ENCODE assay signal across 1 cellular context in the genomic region with DNA sequence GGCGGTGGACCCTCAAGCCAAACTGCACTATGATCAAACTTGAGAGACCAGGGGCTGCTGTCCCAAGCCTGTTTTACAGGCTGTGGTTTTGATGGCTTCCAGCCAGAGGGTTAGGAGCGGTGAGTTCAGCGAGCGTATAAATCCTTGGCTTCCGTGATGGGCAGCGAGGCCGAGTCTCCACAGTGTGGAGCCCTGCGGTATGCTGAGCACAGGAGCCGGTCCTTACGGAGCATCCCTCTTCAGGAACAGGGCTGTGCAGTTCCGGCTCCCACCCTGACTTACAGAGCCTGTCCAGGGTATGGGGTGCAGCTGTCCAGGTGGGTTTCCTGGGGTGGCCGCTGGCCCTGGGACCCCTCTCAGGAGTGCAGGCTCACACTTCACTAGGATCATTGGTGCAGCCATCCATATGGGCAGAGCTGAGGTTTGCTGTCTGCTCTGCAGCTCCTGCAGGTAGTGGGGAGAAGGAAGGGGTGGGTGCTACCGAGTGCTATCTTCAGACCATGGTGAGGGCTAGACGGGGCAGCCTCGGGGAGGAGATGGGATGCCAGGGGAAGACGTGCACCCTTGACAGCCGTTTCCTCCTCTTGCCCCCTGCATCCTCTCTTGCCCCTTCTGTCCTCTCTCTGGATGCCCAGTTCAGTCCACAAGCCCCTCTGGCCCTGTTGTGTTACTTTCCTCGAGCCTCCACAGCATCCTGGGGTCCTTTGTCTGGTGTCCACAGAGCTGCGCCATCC.
TF ChIP-seq lines count a peak whose summit lies in the region.

No MANE protein-coding gene starts in this region.

TF ChIP-seq in K562, 482 proteins besides CTCF, POLR2A, EP300 and RAD21:
- TF ChIP-seq, protein P1, sequence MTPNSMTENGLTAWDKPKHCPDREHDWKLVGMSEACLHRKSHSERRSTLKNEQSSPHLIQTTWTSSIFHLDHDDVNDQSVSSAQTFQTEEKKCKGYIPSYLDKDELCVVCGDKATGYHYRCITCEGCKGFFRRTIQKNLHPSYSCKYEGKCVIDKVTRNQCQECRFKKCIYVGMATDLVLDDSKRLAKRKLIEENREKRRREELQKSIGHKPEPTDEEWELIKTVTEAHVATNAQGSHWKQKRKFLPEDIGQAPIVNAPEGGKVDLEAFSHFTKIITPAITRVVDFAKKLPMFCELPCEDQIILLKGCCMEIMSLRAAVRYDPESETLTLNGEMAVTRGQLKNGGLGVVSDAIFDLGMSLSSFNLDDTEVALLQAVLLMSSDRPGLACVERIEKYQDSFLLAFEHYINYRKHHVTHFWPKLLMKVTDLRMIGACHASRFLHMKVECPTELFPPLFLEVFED (CRISPR knock-in tag; conservative IDR thresholded peaks at IDR 0.05) = no peak
- no peak for TF ChIP-seq CAMTA2 (CRISPR knock-in tag; conservative IDR thresholded peaks at IDR 0.05)
- no peak for TF ChIP-seq WHSC1 (IDR thresholded peaks at IDR 0.05; ENCODE audit: low read length)
- TF ChIP-seq, protein P2, sequence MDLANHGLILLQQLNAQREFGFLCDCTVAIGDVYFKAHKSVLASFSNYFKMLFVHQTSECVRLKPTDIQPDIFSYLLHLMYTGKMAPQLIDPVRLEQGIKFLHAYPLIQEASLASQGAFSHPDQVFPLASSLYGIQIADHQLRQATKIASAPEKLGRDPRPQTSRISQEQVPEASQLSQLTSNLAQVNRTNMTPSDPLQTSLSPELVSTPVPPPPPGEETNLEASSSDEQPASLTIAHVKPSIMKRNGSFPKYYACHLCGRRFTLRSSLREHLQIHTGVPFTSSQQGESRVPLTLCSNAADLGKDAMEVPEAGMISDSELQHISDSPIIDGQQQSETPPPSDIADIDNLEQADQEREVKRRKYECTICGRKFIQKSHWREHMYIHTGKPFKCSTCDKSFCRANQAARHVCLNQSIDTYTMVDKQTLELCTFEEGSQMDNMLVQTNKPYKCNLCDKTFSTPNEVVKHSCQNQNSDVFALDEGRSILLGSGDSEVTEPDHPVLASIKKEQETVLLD (IDR thresholded peaks at IDR 0.05) = no peak
- TF ChIP-seq ZC3H8 (IDR thresholded peaks at IDR 0.05) = no peak
- no peak for TF ChIP-seq HNRNPUL1 (IDR thresholded peaks at IDR 0.05; ENCODE audit: low read length)
- TF ChIP-seq ZC3H4 (CRISPR knock-in tag; IDR thresholded peaks at IDR 0.05; ENCODE audit: borderline replicate concordance) = no peak
- TF ChIP-seq, protein P3, sequence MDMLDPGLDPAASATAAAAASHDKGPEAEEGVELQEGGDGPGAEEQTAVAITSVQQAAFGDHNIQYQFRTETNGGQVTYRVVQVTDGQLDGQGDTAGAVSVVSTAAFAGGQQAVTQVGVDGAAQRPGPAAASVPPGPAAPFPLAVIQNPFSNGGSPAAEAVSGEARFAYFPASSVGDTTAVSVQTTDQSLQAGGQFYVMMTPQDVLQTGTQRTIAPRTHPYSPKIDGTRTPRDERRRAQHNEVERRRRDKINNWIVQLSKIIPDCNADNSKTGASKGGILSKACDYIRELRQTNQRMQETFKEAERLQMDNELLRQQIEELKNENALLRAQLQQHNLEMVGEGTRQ (CRISPR knock-in tag; IDR thresholded peaks at IDR 0.05) = no peak
- TF ChIP-seq ZNF23 (CRISPR knock-in tag; IDR thresholded peaks at IDR 0.05) = no peak
- TF ChIP-seq, protein P4, sequence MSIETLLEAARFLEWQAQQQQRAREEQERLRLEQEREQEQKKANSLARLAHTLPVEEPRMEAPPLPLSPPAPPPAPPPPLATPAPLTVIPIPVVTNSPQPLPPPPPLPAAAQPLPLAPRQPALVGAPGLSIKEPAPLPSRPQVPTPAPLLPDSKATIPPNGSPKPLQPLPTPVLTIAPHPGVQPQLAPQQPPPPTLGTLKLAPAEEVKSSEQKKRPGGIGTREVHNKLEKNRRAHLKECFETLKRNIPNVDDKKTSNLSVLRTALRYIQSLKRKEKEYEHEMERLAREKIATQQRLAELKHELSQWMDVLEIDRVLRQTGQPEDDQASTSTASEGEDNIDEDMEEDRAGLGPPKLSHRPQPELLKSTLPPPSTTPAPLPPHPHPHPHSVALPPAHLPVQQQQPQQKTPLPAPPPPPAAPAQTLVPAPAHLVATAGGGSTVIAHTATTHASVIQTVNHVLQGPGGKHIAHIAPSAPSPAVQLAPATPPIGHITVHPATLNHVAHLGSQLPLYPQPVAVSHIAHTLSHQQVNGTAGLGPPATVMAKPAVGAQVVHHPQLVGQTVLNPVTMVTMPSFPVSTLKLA (conservative IDR thresholded peaks at IDR 0.05) = no peak
- TF ChIP-seq KLF10 (CRISPR knock-in tag; IDR thresholded peaks at IDR 0.05) = no peak
- TF ChIP-seq TCF3 (CRISPR knock-in tag; IDR thresholded peaks at IDR 0.05) = no peak
- no peak for TF ChIP-seq NRF1 (conservative IDR thresholded peaks at IDR 0.05 in 1 of 2, IDR thresholded peaks at IDR 0.05 in 1 of 2)
- TF ChIP-seq, protein P5, sequence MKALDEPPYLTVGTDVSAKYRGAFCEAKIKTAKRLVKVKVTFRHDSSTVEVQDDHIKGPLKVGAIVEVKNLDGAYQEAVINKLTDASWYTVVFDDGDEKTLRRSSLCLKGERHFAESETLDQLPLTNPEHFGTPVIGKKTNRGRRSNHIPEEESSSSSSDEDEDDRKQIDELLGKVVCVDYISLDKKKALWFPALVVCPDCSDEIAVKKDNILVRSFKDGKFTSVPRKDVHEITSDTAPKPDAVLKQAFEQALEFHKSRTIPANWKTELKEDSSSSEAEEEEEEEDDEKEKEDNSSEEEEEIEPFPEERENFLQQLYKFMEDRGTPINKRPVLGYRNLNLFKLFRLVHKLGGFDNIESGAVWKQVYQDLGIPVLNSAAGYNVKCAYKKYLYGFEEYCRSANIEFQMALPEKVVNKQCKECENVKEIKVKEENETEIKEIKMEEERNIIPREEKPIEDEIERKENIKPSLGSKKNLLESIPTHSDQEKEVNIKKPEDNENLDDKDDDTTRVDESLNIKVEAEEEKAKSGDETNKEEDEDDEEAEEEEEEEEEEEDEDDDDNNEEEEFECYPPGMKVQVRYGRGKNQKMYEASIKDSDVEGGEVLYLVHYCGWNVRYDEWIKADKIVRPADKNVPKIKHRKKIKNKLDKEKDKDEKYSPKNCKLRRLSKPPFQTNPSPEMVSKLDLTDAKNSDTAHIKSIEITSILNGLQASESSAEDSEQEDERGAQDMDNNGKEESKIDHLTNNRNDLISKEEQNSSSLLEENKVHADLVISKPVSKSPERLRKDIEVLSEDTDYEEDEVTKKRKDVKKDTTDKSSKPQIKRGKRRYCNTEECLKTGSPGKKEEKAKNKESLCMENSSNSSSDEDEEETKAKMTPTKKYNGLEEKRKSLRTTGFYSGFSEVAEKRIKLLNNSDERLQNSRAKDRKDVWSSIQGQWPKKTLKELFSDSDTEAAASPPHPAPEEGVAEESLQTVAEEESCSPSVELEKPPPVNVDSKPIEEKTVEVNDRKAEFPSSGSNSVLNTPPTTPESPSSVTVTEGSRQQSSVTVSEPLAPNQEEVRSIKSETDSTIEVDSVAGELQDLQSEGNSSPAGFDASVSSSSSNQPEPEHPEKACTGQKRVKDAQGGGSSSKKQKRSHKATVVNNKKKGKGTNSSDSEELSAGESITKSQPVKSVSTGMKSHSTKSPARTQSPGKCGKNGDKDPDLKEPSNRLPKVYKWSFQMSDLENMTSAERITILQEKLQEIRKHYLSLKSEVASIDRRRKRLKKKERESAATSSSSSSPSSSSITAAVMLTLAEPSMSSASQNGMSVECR (CRISPR knock-in tag; IDR thresholded peaks at IDR 0.05) = no peak
- TF ChIP-seq NFATC3 (IDR thresholded peaks at IDR 0.05) = no peak
- TF ChIP-seq, protein P6, sequence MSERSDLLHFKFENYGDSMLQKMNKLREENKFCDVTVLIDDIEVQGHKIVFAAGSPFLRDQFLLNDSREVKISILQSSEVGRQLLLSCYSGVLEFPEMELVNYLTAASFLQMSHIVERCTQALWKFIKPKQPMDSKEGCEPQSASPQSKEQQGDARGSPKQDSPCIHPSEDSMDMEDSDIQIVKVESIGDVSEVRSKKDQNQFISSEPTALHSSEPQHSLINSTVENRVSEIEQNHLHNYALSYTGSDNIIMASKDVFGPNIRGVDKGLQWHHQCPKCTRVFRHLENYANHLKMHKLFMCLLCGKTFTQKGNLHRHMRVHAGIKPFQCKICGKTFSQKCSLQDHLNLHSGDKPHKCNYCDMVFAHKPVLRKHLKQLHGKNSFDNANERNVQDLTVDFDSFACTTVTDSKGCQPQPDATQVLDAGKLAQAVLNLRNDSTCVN (CRISPR knock-in tag; IDR thresholded peaks at IDR 0.05) = no peak
- TF ChIP-seq, protein P7, sequence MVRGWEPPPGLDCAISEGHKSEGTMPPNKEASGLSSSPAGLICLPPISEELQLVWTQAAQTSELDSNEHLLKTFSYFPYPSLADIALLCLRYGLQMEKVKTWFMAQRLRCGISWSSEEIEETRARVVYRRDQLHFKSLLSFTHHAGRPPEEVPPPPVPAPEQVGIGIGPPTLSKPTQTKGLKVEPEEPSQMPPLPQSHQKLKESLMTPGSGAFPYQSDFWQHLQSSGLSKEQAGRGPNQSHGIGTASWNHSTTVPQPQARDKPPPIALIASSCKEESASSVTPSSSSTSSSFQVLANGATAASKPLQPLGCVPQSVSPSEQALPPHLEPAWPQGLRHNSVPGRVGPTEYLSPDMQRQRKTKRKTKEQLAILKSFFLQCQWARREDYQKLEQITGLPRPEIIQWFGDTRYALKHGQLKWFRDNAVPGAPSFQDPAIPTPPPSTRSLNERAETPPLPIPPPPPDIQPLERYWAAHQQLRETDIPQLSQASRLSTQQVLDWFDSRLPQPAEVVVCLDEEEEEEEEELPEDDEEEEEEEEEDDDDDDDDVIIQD (CRISPR knock-in tag; IDR thresholded peaks at IDR 0.05) = no peak
- TF ChIP-seq PTRF (tag; IDR thresholded peaks at IDR 0.05) = no peak
- TF ChIP-seq MECOM (CRISPR knock-in tag; IDR thresholded peaks at IDR 0.05) = no peak
- TF ChIP-seq, protein P8, sequence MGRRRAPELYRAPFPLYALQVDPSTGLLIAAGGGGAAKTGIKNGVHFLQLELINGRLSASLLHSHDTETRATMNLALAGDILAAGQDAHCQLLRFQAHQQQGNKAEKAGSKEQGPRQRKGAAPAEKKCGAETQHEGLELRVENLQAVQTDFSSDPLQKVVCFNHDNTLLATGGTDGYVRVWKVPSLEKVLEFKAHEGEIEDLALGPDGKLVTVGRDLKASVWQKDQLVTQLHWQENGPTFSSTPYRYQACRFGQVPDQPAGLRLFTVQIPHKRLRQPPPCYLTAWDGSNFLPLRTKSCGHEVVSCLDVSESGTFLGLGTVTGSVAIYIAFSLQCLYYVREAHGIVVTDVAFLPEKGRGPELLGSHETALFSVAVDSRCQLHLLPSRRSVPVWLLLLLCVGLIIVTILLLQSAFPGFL (CRISPR knock-in tag; IDR thresholded peaks at IDR 0.05) = no peak
